ENCODE assay signal across 23 cellular contexts in genomic region chr11:114273890-114274635, GRCh38. TPM values are rescaled to one million over a fixed set of nuclear protein-coding genes. Genes with fewer than 3 reads are reported as not detected.
DNase-seq lines count a peak whose midpoint lies in the region; ATAC-seq and TF ChIP-seq lines count a peak whose summit lies in the region.
"Had no signal": no experiment of that assay in that cellular context is flagged by ENCODE, and none has a peak within 500 bp of the region (broad histone marks: within the 10 kb centered on the region; RNA-seq: fewer than 3 reads in every experiment).

No MANE protein-coding gene starts in this region.

- H3K36me3 ChIP-seq in right atrium auricular region (peaks cover 5% of the 10 kb centered on the region), heart right ventricle (no peaks in the 10 kb centered on the region)
- H3K36me3 ChIP-seq: BE2C had no signal

- H3K4me1 ChIP-seq in right atrium auricular region (peaks cover 0 to 4% of the 10 kb centered on the region in 2 donors), heart right ventricle (peaks cover 0 to 6% (median 0%) of the 10 kb centered on the region in 9 donors)
- H3K4me1 ChIP-seq: BE2C had no signal

- 77 to 79% methylated on average over 5 of the region's 5 CpGs for WGBS in heart right ventricle, 2 donors

- peaks cover 0 to 3% of the 10 kb centered on the region in 2 donors for H3K9me3 ChIP-seq in right atrium auricular region
- no peaks in the 10 kb centered on the region for H3K9me3 ChIP-seq in heart right ventricle
- H3K9me3 ChIP-seq: BE2C had no signal

- H3K27me3 Mint-ChIP-seq in activated CD4-positive, alpha-beta T cell treated with anti-CD3 and anti-CD28 coated beads, Interleukin-2, amount 10 ng/mL, durations not matched to agents 24 days and 14 days = peaks cover 29% of the 10 kb centered on the region

- DNase-seq in right atrium auricular region (ENCODE audit: low spot score) = no peak
- DNase-seq in heart right ventricle = no peak
- DNase-seq in coronary artery (ENCODE audit: low spot score) = peak; percentile 53
- peak; percentile 9 for DNase-seq in mesenteric fat pad (ENCODE audit: low spot score)
- peak; percentile 40 for DNase-seq in ureter (ENCODE audit: low spot score)
- DNase-seq in T-helper 9 cell = no peak
- no peak for DNase-seq in activated CD4-positive, alpha-beta T cell treated with anti-CD3 and anti-CD28 coated beads, Interleukin-2, amount 10 ng/mL, durations not matched to agents 24 days and 14 days
- DNase-seq: ACHN; BE2C; C1 segment of cervical spinal cord; CD4-positive, CD25-positive, alpha-beta regulatory T cell; CD8-positive, alpha-beta memory T cell; COR-L47; DMS 273 treated with DMSO at 0.1 percent for 48 hours; DMS53; DND-41; EL; H9; IMR-90 had no signal

- H3K9me3 Mint-ChIP-seq in activated CD4-positive, alpha-beta T cell treated with anti-CD3 and anti-CD28 coated beads, Interleukin-2, amount 10 ng/mL, durations not matched to agents 24 days and 14 days = no peaks in the 10 kb centered on the region
- H3K9me3 Mint-ChIP-seq: CD4-positive, CD25-positive, alpha-beta regulatory T cell; CD8-positive, alpha-beta memory T cell had no signal

- H3K4me1 Mint-ChIP-seq in activated CD4-positive, alpha-beta T cell treated with anti-CD3 and anti-CD28 coated beads, Interleukin-2, amount 10 ng/mL, durations not matched to agents 24 days and 14 days = no peaks in the 10 kb centered on the region
- H3K4me1 Mint-ChIP-seq: CD4-positive, CD25-positive, alpha-beta regulatory T cell; CD8-positive, alpha-beta memory T cell; H9 had no signal

- no peak overlapping the region for H3K4me3 Mint-ChIP-seq in activated CD4-positive, alpha-beta T cell treated with anti-CD3 and anti-CD28 coated beads, Interleukin-2, amount 10 ng/mL, durations not matched to agents 24 days and 14 days
- H3K4me3 Mint-ChIP-seq: CD4-positive, CD25-positive, alpha-beta regulatory T cell; CD8-positive, alpha-beta memory T cell; H9 had no signal

- H3K27ac Mint-ChIP-seq in activated CD4-positive, alpha-beta T cell treated with anti-CD3 and anti-CD28 coated beads, Interleukin-2, amount 10 ng/mL, durations not matched to agents 24 days and 14 days = no peak overlapping the region
- H3K27ac Mint-ChIP-seq: CD4-positive, CD25-positive, alpha-beta regulatory T cell; CD8-positive, alpha-beta memory T cell; H9 had no signal

- TF ChIP-seq CTCF in right atrium auricular region (IDR thresholded peaks at IDR 0.05) (no peak), heart right ventricle (IDR thresholded peaks at IDR 0.05) (no peak), coronary artery (IDR thresholded peaks at IDR 0.05) (no peak)

- no peaks in the 10 kb centered on the region for H3K36me3 Mint-ChIP-seq in activated CD4-positive, alpha-beta T cell treated with anti-CD3 and anti-CD28 coated beads, Interleukin-2, amount 10 ng/mL, durations not matched to agents 24 days and 14 days (ENCODE audit: low read depth)
- H3K36me3 Mint-ChIP-seq: CD4-positive, CD25-positive, alpha-beta regulatory T cell had no signal

- no peak for ATAC-seq in heart right ventricle
- ATAC-seq in GM18861 (IDR thresholded peaks at IDR 0.05; ENCODE audit: unreplicated experiment) = no peak
- ATAC-seq: GM12878 had no signal

- H3K4me3 ChIP-seq in right atrium auricular region = no peak overlapping the region
- no peak overlapping the region for H3K4me3 ChIP-seq in heart right ventricle
- H3K4me3 ChIP-seq in coronary artery = no peak overlapping the region
- H3K4me3 ChIP-seq: GM12878 had no signal

- intact Hi-C loops in heart right ventricle (cut with DNase I) = loop anchor here in 1 of 10 donors (10.0 kb wide), 1 partner anchor 491 kb away; no protein-coding TSS in a partner anchor
- intact Hi-C loops in activated CD4-positive, alpha-beta T cell treated with anti-CD3 and anti-CD28 coated beads, Interleukin-2, amount 10 ng/mL, durations not matched to agents 24 days and 14 days (cut with micrococcal nuclease) = no loop called here

- peak overlapping the region; percentile 19 to 66 for H3K27ac ChIP-seq in right atrium auricular region
- no peak overlapping the region for H3K27ac ChIP-seq in heart right ventricle
- H3K27ac ChIP-seq in coronary artery = peak overlapping the region in 1 of 2 donors; percentile 9

- no peaks in the 10 kb centered on the region for H3K27me3 ChIP-seq in right atrium auricular region
- peaks cover 0 to 9% (median 0%) of the 10 kb centered on the region in 7 donors for H3K27me3 ChIP-seq in heart right ventricle

RNA-seq across cellular contexts. Expression of gene NNMT, which starts 22.1 kb away (rescaled TPM):
- total RNA-seq in right atrium auricular region = 100 to 1,000 TPM in 1 of 2 donors, 10 to 100 TPM in 1; 83.7 to 240 TPM
- 100 to 1,000 TPM in 1 of 10 donors, 10 to 100 TPM in 8, 1 to 10 TPM in 1; 6.9 to 111 (median 19.8) TPM for total RNA-seq in heart right ventricle
- polyA plus RNA-seq in heart right ventricle = 100 to 1,000 TPM in 1 of 2 donors, 10 to 100 TPM in 1; 83.2 to 114 TPM
- total RNA-seq in mesenteric fat pad = 1,405 TPM
- 141 TPM for total RNA-seq in ureter
- total RNA-seq in activated CD4-positive, alpha-beta T cell treated with anti-CD3 and anti-CD28 coated beads, Interleukin-2, amount 10 ng/mL, durations not matched to agents 24 days and 14 days = not detected in 2 replicates
- total RNA-seq: CD4-positive, CD25-positive, alpha-beta regulatory T cell; CD8-positive, alpha-beta memory T cell; G401; GM12878; H1; H9 had no signal
- polyA plus RNA-seq: CD4-positive, CD25-positive, alpha-beta regulatory T cell; CD8-positive, alpha-beta memory T cell; H1 had no signal

Comparison
In these comparisons a context has a peak if more than half of its experiments do, and no peak if none do; other contexts are left out.
1. H3K27ac ChIP-seq: peak in right atrium auricular region (2 of 2); none in heart right ventricle (0 of 10).
2. DNase-seq: peak in coronary artery (single experiment), mesenteric fat pad (single experiment) and ureter (single experiment); none in right atrium auricular region (single experiment), heart right ventricle (0 of 2), T-helper 9 cell (single experiment) and activated CD4-positive, alpha-beta T cell treated with anti-CD3 and anti-CD28 coated beads, Interleukin-2, amount 10 ng/mL, durations not matched to agents 24 days and 14 days (single experiment).